19 cellular contexts compared by ENCODE assay signal in the genomic region with DNA sequence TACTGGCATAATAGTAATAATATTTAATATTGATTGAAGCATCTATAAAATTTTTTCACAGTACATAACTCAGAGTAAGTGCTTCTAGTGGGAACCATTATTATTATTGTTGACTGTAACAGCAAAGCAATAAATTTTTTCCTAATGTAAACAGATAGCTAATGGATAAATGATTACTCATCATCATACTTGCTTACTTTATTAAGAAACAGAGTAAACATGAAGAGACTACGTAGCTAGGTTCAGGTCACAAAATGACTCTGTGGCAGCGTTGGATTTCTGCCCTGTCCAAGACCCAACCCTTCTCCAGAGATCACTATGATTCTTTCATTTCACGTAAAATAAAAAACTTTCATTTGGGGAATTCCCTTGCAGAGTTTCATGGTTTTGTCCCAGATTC. TPM values are rescaled to one million over a fixed set of nuclear protein-coding genes. Genes with fewer than 3 reads are reported as not detected.
DNase-seq lines count a peak whose midpoint lies in the region; ATAC-seq, FAIRE-seq and TF ChIP-seq lines count a peak whose summit lies in the region.
"Had no signal": no experiment of that assay in that cellular context is flagged by ENCODE, and none has a peak within 500 bp of the region (broad histone marks: within the 10 kb centered on the region; RNA-seq: fewer than 3 reads in every experiment).

No MANE protein-coding gene starts in this region.

- no peaks in the 10 kb centered on the region for H3K9me3 ChIP-seq in kidney (ENCODE audit: control insufficient read depth in 1 of 2, low read length in 2 of 2)
- no peaks in the 10 kb centered on the region for H3K9me3 ChIP-seq in OCI-LY7 (ENCODE audit: low read length)

- H3K27ac Mint-ChIP-seq in activated CD8-positive, alpha-beta memory T cell treated with anti-CD3 and anti-CD28 coated beads, Interleukin-2, amount 10 ng/mL, durations not matched to agents 7 days and 5 days, result no peak overlapping the region
- H3K27ac Mint-ChIP-seq: CD4-positive, alpha-beta T cell; HFFc6 had no signal

- H3K9me3 Mint-ChIP-seq in activated CD8-positive, alpha-beta memory T cell treated with anti-CD3 and anti-CD28 coated beads, Interleukin-2, amount 10 ng/mL, durations not matched to agents 7 days and 5 days (ENCODE audit: low read depth), result no peaks in the 10 kb centered on the region
- H3K9me3 Mint-ChIP-seq: CD4-positive, alpha-beta T cell had no signal

- ATAC-seq in activated CD8-positive, alpha-beta memory T cell treated with anti-CD3 and anti-CD28 coated beads, Interleukin-2, amount 10 ng/mL, durations not matched to agents 7 days and 5 days, result no peak

- no peak overlapping the region for H3K4me3 Mint-ChIP-seq in activated CD8-positive, alpha-beta memory T cell treated with anti-CD3 and anti-CD28 coated beads, Interleukin-2, amount 10 ng/mL, durations not matched to agents 7 days and 5 days
- H3K4me3 Mint-ChIP-seq: CD4-positive, alpha-beta T cell; HFFc6 had no signal

- H3K4me3 ChIP-seq in kidney (ENCODE audit: low read length in 2 of 2) (no peak overlapping the region), OCI-LY7 (ENCODE audit: low read depth, low read length, poor library complexity, severe bottlenecking) (no peak overlapping the region)
- H3K4me3 ChIP-seq: BLaER1 treated with 17β-estradiol and CSF1 and Interleukin-3, amounts not matched to agents 10 nM and 100 nM had no signal

- no peaks in the 10 kb centered on the region for H3K36me3 Mint-ChIP-seq in activated CD8-positive, alpha-beta memory T cell treated with anti-CD3 and anti-CD28 coated beads, Interleukin-2, amount 10 ng/mL, durations not matched to agents 7 days and 5 days

- no TSS peak for BruUV-seq in OCI-LY7 (replicated peaks; lab: Mats Ljungman, UMichigan)

- no peaks in the 10 kb centered on the region for H3K79me2 ChIP-seq in OCI-LY7 (ENCODE audit: insufficient read depth, low read depth, low read length)

- H4K20me1 ChIP-seq in OCI-LY7 (ENCODE audit: insufficient read depth, low read length), result no peaks in the 10 kb centered on the region
- H4K20me1 ChIP-seq: BLaER1 treated with 17β-estradiol and CSF1 and Interleukin-3, amounts not matched to agents 10 nM and 100 nM had no signal

- DNase-seq in HT-29 (ENCODE audit: low spot score), result peak; percentile 48
- no peak for DNase-seq in kidney
- DNase-seq in OCI-LY7 (ENCODE audit: low spot score), result no peak
- DNase-seq in GM03348 (ENCODE audit: low spot score), result no peak
- DNase-seq in activated CD8-positive, alpha-beta memory T cell treated with anti-CD3 and anti-CD28 coated beads, Interleukin-2, amount 10 ng/mL, durations not matched to agents 7 days and 5 days, result no peak
- DNase-seq in foreskin melanocyte, result no peak
- DNase-seq: 8988T; ACHN; CD4-positive, alpha-beta T cell; DMS153; DMS79 treated with DMSO at 0.1 percent for 48 hours; EL; HCEC 1CT; HFFc6 had no signal

- no peak overlapping the region for H2AFZ ChIP-seq in OCI-LY7 (ENCODE audit: low read length)

- H3K36me3 ChIP-seq in kidney (ENCODE audit: control insufficient read depth in 1 of 2, insufficient read depth in 2 of 2, low read length in 2 of 2), result no peaks in the 10 kb centered on the region
- no peaks in the 10 kb centered on the region for H3K36me3 ChIP-seq in OCI-LY7 (ENCODE audit: insufficient read depth, low read length)
- H3K36me3 ChIP-seq: BLaER1 treated with 17β-estradiol and CSF1 and Interleukin-3, amounts not matched to agents 10 nM and 100 nM had no signal

- H3K4me1 Mint-ChIP-seq in activated CD8-positive, alpha-beta memory T cell treated with anti-CD3 and anti-CD28 coated beads, Interleukin-2, amount 10 ng/mL, durations not matched to agents 7 days and 5 days, result no peaks in the 10 kb centered on the region

- peak; percentile 15 for FAIRE-seq in kidney (lab: Jason Lieb, UNC)
- FAIRE-seq: D721Med, H1 had no signal

- POLR2A ChIA-PET in OCI-LY7 (lab: Charles Lee), result no interaction called here

- no peaks in the 10 kb centered on the region for H3K27me3 Mint-ChIP-seq in activated CD8-positive, alpha-beta memory T cell treated with anti-CD3 and anti-CD28 coated beads, Interleukin-2, amount 10 ng/mL, durations not matched to agents 7 days and 5 days
- H3K27me3 Mint-ChIP-seq: CD4-positive, alpha-beta T cell had no signal

- intact Hi-C loops in kidney (cut with DNase I), result no loop called here
- intact Hi-C loops in OCI-LY7 (cut with micrococcal nuclease; ENCODE audit: unreplicated experiment), result no loop called here

- CTCF ChIA-PET in OCI-LY7 (lab: Charles Lee; ENCODE audit: unreplicated experiment), result no interaction called here
- CTCF ChIA-PET in activated CD8-positive, alpha-beta memory T cell treated with anti-CD3 and anti-CD28 coated beads, Interleukin-2, amount 10 ng/mL, durations not matched to agents 7 days and 5 days (lab: Charles Lee), result interaction anchor here (1.3 kb wide), 1 partner anchor 9 kb away, joined by 3 read pairs; no protein-coding TSS in a partner anchor

- H3K9ac ChIP-seq in kidney (ENCODE audit: low read length in 2 of 2), result no peak overlapping the region
- H3K9ac ChIP-seq: BLaER1 treated with 17β-estradiol and CSF1 and Interleukin-3, amounts not matched to agents 10 nM and 100 nM had no signal

- TF ChIP-seq CTCF in 22Rv1 (IDR thresholded peaks at IDR 0.05) (no peak), VCaP (conservative IDR thresholded peaks at IDR 0.05) (no peak), kidney (IDR thresholded peaks at IDR 0.05; ENCODE audit: borderline replicate concordance, extremely low read depth, insufficient read depth) (no peak), OCI-LY7 (conservative IDR thresholded peaks at IDR 0.05; ENCODE audit: low read length) (no peak)

- no peak overlapping the region for H3K4me2 ChIP-seq in OCI-LY7 (ENCODE audit: low read length)
- H3K4me2 ChIP-seq: BLaER1 treated with 17β-estradiol and CSF1 and Interleukin-3, amounts not matched to agents 10 nM and 100 nM had no signal

- H3K27ac ChIP-seq in 22Rv1 (peak overlapping the region; percentile 69), VCaP (peak overlapping the region; percentile 47), kidney (ENCODE audit: low read depth in 2 of 2, low read length in 2 of 2) (no peak overlapping the region), OCI-LY7 (ENCODE audit: low read depth, low read length, poor library complexity, severe bottlenecking) (no peak overlapping the region)
- H3K27ac ChIP-seq: BLaER1 treated with 17β-estradiol and CSF1 and Interleukin-3, amounts not matched to agents 10 nM and 100 nM had no signal

- H3K4me1 ChIP-seq in kidney (ENCODE audit: control insufficient read depth in 1 of 2, insufficient read depth in 1 of 2, low read depth in 1 of 2, low read length in 2 of 2) (no peaks in the 10 kb centered on the region), OCI-LY7 (ENCODE audit: insufficient read depth, low read length, poor library complexity, severe bottlenecking) (no peaks in the 10 kb centered on the region)
- H3K4me1 ChIP-seq: BLaER1 treated with 17β-estradiol and CSF1 and Interleukin-3, amounts not matched to agents 10 nM and 100 nM had no signal

- H3K9me2 ChIP-seq in OCI-LY7 (ENCODE audit: insufficient read depth, low read length), result no peaks in the 10 kb centered on the region

RNA-seq across cellular contexts. Expression of a gene that starts 8.3 kb away (rescaled TPM):
- not detected in 2 replicates for total RNA-seq in HT-29 (2014; rRNA removed; shearing (Covaris generic))
- total RNA-seq in kidney, result 0.13 TPM
- not detected for polyA plus RNA-seq in kidney (ENCODE audit: insufficient read depth, low read depth, low replicate concordance)
- total RNA-seq in OCI-LY7 (2014; rRNA removed; shearing (Covaris generic)), result not detected in 2 replicates
- not detected in 2 replicates for total RNA-seq in OCI-LY7 (2022)
- not detected for total RNA-seq in activated CD8-positive, alpha-beta memory T cell treated with anti-CD3 and anti-CD28 coated beads, Interleukin-2, amount 10 ng/mL, durations not matched to agents 7 days and 5 days
- total RNA-seq: CD4-positive, alpha-beta T cell; H1; HFFc6 had no signal
- polyA plus RNA-seq: H1 had no signal

Comparison
In these comparisons a context has a peak if more than half of its experiments do, and no peak if none do; other contexts are left out.
1. H3K27ac ChIP-seq: peak in 22Rv1 (single experiment) and VCaP (single experiment); none in kidney (0 of 2) and OCI-LY7 (single experiment).